ENCODE assay signal across 25 cellular contexts in the genomic region with DNA sequence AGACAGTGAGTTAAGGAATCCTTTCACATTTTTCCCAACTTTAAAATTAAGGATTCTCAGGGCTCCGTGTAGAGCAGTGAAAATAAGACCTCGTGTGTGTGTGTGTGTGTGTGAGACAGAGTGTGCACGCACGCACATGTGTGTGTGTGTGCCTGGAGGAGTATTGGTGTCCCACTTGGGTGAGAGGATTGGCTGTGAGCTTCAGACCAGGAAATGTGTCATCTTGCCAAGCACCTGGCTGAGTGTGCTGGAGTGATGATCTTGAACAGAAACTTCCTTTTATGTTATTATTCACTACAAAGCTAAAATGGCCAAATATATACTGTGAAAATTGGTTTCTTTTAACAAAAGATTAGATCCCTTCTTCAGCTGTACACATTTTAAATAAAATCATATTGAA.
"Had no signal": no experiment of that assay in that cellular context is flagged by ENCODE, and none has a peak within 500 bp of the region (broad histone marks: within the 10 kb centered on the region; RNA-seq: fewer than 3 reads in every experiment).

No MANE protein-coding gene starts in this region.

- H3K9me3 Mint-ChIP-seq: memory B cell; stimulated activated naive B cell treated with anti-CD40 and anti-IgM and Interleukin-4, amounts not matched to agents 10 μg/mL and 1 μg/mL and 100 μg/mL, for 72 hours; stimulated activated naive CD8-positive, alpha-beta T cell treated with anti-CD3 and anti-CD28 coated beads, Interleukin-15, Interleukin-2, amounts not matched to agents 100 ng/mL and 50 ng/mL, for 24 hours had no signal

- H3K27me3 Mint-ChIP-seq: stimulated activated naive B cell treated with anti-CD40 and anti-IgM and Interleukin-4, amounts not matched to agents 10 μg/mL and 1 μg/mL and 100 μg/mL, for 72 hours; stimulated activated naive CD8-positive, alpha-beta T cell treated with anti-CD3 and anti-CD28 coated beads, Interleukin-15, Interleukin-2, amounts not matched to agents 100 ng/mL and 50 ng/mL, for 24 hours had no signal

- H3K4me1 Mint-ChIP-seq: memory B cell had no signal

- H3K36me3 Mint-ChIP-seq: memory B cell; natural killer cell; stimulated activated naive B cell treated with anti-CD40 and anti-IgM and Interleukin-4, amounts not matched to agents 10 μg/mL and 1 μg/mL and 100 μg/mL, for 72 hours had no signal

- ATAC-seq: gastrocnemius medialis, left ventricle myocardium superior, lower lobe of right lung, natural killer cell, right lobe of liver had no signal

- H3K4me1 ChIP-seq: gastrocnemius medialis, lower lobe of right lung, parathyroid adenoma, right lobe of liver, tibial nerve had no signal

- H3K4me3 ChIP-seq: coronary artery, gastrocnemius medialis, hepatocyte, lower lobe of right lung, right lobe of liver, thoracic aorta, tibial nerve, upper lobe of left lung had no signal

- DNase-seq: dermis blood vessel endothelial cell; effector memory CD4-positive, alpha-beta T cell; gastrocnemius medialis; head of caudate nucleus; kidney glomerular epithelial cell; left ventricle myocardium superior; lower lobe of right lung; natural killer cell; right lobe of liver; small intestine; stimulated activated CD4-positive, alpha-beta T cell treated with anti-CD3 and anti-CD28 coated beads, Interleukin-15, amount 100 ng/mL, for 24 hours; stimulated activated CD4-positive, alpha-beta T cell treated with anti-CD3 and anti-CD28 coated beads, Interleukin-2, amount 100 ng/mL, for 48 hours; stimulated activated naive B cell treated with anti-CD40 and anti-IgM and Interleukin-4, amounts not matched to agents 10 μg/mL and 1 μg/mL and 100 μg/mL, for 72 hours; upper lobe of left lung had no signal

- H2AFZ ChIP-seq: hepatocyte, parathyroid adenoma had no signal

- FAIRE-seq: endothelial cell of umbilical vein, islet of Langerhans, small intestine, urothelium cell line had no signal

- H3K36me3 ChIP-seq: gastrocnemius medialis, lower lobe of right lung, neutrophil, right lobe of liver, thoracic aorta, tibial nerve, upper lobe of left lung had no signal

- H3K27ac ChIP-seq: coronary artery, gastrocnemius medialis, hepatocyte, lower lobe of right lung, neutrophil, parathyroid adenoma, right lobe of liver, thoracic aorta, tibial nerve, upper lobe of left lung had no signal

- H3K27me3 ChIP-seq: gastrocnemius medialis, hepatocyte, neutrophil, right lobe of liver, tibial nerve, upper lobe of left lung had no signal

- H3K4me2 ChIP-seq: hepatocyte had no signal

- H3K9me3 ChIP-seq: gastrocnemius medialis, lower lobe of right lung, neutrophil, right lobe of liver, thoracic aorta, tibial nerve, upper lobe of left lung had no signal

- H3K4me3 Mint-ChIP-seq: memory B cell; natural killer cell; stimulated activated naive B cell treated with anti-CD40 and anti-IgM and Interleukin-4, amounts not matched to agents 10 μg/mL and 1 μg/mL and 100 μg/mL, for 72 hours; stimulated activated naive CD8-positive, alpha-beta T cell treated with anti-CD3 and anti-CD28 coated beads, Interleukin-15, Interleukin-2, amounts not matched to agents 100 ng/mL and 50 ng/mL, for 24 hours had no signal

- H3K9ac ChIP-seq: parathyroid adenoma had no signal

- H3K79me2 ChIP-seq: hepatocyte, parathyroid adenoma had no signal
